8 cellular contexts compared by ENCODE assay signal in the genomic region with DNA sequence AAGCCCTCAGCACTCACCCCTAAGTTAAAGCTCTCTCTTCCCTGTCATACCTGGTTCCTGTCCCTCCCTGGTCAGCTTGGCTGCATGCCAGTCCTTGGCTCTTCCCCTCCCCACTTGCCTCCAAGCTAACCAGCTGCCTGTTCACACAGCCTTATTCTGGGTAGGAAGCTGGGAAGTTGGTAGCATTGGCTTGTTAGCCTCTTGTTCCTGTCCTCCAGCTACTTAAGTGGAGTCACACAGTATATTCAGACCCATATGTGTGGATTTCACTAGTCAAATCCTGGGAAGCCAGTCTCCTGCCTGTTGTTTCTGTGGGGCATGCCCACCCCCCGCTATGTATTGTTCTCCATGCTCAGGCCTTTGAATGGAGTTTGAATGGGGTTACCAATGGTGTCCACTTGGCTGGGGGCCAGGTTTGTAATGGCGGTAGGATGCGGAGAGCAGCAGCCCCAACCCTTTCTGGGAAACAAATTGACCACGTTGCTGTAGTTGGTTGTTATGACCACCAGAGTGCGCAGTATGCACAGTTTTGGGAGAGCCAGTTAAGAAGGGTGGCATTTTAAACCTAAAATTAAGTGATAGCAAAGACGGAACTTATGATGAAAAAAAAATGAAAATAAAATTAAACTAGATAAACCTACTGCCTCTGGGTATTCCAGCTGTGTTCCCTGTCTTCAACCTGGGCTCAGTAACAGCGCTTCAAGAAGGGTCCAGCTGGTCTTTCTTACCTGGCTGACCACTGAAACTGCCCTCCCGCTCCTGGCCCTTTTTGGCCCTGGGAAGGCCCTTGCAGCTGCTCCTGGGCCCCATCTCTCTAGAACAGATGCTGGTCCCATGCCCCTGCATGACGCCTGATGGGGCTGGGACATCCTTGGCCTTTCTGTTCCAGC. TPM values are rescaled to one million over a fixed set of nuclear protein-coding genes. Genes with fewer than 3 reads are reported as not detected.
DNase-seq lines count a peak whose midpoint lies in the region; TF ChIP-seq lines count a peak whose summit lies in the region.

No MANE protein-coding gene starts in this region.

- H3K9me3 ChIP-seq in SK-N-MC (ENCODE audit: low read depth, low read length) (no peaks in the 10 kb centered on the region), vagina (no peaks in the 10 kb centered on the region)

- H3K27ac ChIP-seq in SK-N-MC (no peak overlapping the region), vagina (no peak overlapping the region)

- H3K36me3 ChIP-seq in SK-N-MC (ENCODE audit: insufficient read depth, low read length) (no peaks in the 10 kb centered on the region), vagina (no peaks in the 10 kb centered on the region)

- peaks cover 6% of the 10 kb centered on the region for H3K4me1 ChIP-seq in vagina

- peak; percentile 71 to 85 (median 80) for TF ChIP-seq CTCF in vagina (IDR thresholded peaks at IDR 0.05)

- no peak for TF ChIP-seq POLR2A in vagina (IDR thresholded peaks at IDR 0.05)

- H3K9me3 Mint-ChIP-seq in activated naive CD4-positive, alpha-beta T cell treated with anti-CD3 and anti-CD28 coated beads for 36 hours: no peaks in the 10 kb centered on the region

- H3K27me3 ChIP-seq in vagina: no peaks in the 10 kb centered on the region

- peak; percentile 32 for DNase-seq in NK-92 treated with Interleukin-12 subunit alpha and Interleukin-12 subunit beta, amount 100 ng/mL, for 24 hours (lab: John Stamatoyannopoulos, UW)
- DNase-seq in NK-92 (lab: John Stamatoyannopoulos, UW; ENCODE audit: unreplicated experiment) (no peak), NAMALWA (ENCODE audit: low spot score) (peak; percentile 89), SK-N-MC (ENCODE audit: low read depth, low spot score) (peak; percentile 65), head of caudate nucleus (peak in 41 of 42 donors; percentile 12 to 88 (median 71)), pons (ENCODE audit: low spot score) (peak; percentile 82), vagina (ENCODE audit: extremely low spot score in 2 of 2) (no peak)
- DNase-seq in activated naive CD4-positive, alpha-beta T cell treated with anti-CD3 and anti-CD28 coated beads for 36 hours: peak; percentile 88

- H3K27me3 Mint-ChIP-seq in activated naive CD4-positive, alpha-beta T cell treated with anti-CD3 and anti-CD28 coated beads for 36 hours (ENCODE audit: low read depth): no peaks in the 10 kb centered on the region

- peaks cover 11% of the 10 kb centered on the region for H3K4me1 Mint-ChIP-seq in activated naive CD4-positive, alpha-beta T cell treated with anti-CD3 and anti-CD28 coated beads for 36 hours (ENCODE audit: low read depth)

- CTCF ChIA-PET in activated naive CD4-positive, alpha-beta T cell treated with anti-CD3 and anti-CD28 coated beads for 36 hours (lab: Charles Lee): interaction anchor here (0.6 to 12.2 kb wide), 40 partner anchors 9 to 247 kb away, joined by 3 to 374 read pairs (median 5); no protein-coding TSS in a partner anchor

- H3K27ac Mint-ChIP-seq in activated naive CD4-positive, alpha-beta T cell treated with anti-CD3 and anti-CD28 coated beads for 36 hours: no peak overlapping the region

- no peak overlapping the region for H3K4me3 Mint-ChIP-seq in activated naive CD4-positive, alpha-beta T cell treated with anti-CD3 and anti-CD28 coated beads for 36 hours

- no peak overlapping the region for H3K4me3 ChIP-seq in SK-N-MC
- H3K4me3 ChIP-seq in vagina: no peak overlapping the region

- no peak overlapping the region for H3K9ac ChIP-seq in SK-N-MC (ENCODE audit: insufficient read length)

- intact Hi-C loops in activated naive CD4-positive, alpha-beta T cell treated with anti-CD3 and anti-CD28 coated beads for 36 hours (cut with micrococcal nuclease): loop anchor here (1.0 kb wide), 3 partner anchors 11 to 144 kb away; a partner anchor contains a TSS
- intact Hi-C loops in head of caudate nucleus (cut with DNase I) (loop anchor here (2.0 kb wide), 1 partner anchor 142 kb away; no protein-coding TSS in a partner anchor), vagina (cut with DNase I) (no loop called here)

- H3K36me3 Mint-ChIP-seq in activated naive CD4-positive, alpha-beta T cell treated with anti-CD3 and anti-CD28 coated beads for 36 hours (ENCODE audit: low read depth): no peaks in the 10 kb centered on the region

RNA-seq across cellular contexts. Expression of a gene that starts 10.7 kb away (rescaled TPM):
- 1,000 to 10,000 TPM; 5,069 to 5,116 TPM for total RNA-seq in activated naive CD4-positive, alpha-beta T cell treated with anti-CD3 and anti-CD28 coated beads for 36 hours
- 1,625 TPM for total RNA-seq in vagina

RNA-seq across cellular contexts. Expression of a gene that starts 37.2 kb away (rescaled TPM):
- total RNA-seq in activated naive CD4-positive, alpha-beta T cell treated with anti-CD3 and anti-CD28 coated beads for 36 hours: 10 to 100 TPM; 15.7 to 16.6 TPM
- 33.1 TPM for total RNA-seq in vagina

RNA-seq across cellular contexts. Expression of a gene that starts 44.4 kb away (rescaled TPM):
- under 1 TPM; 0.14 to 0.17 TPM for total RNA-seq in activated naive CD4-positive, alpha-beta T cell treated with anti-CD3 and anti-CD28 coated beads for 36 hours
- total RNA-seq in vagina: not detected

Comparison
In these comparisons a context has a peak if more than half of its experiments do, and no peak if none do; other contexts are left out.
1. DNase-seq: peak in NK-92 treated with Interleukin-12 subunit alpha and Interleukin-12 subunit beta, amount 100 ng/mL, for 24 hours (single experiment), NAMALWA (single experiment), SK-N-MC (single experiment), activated naive CD4-positive, alpha-beta T cell treated with anti-CD3 and anti-CD28 coated beads for 36 hours (single experiment), head of caudate nucleus (41 of 42) and pons (single experiment); none in NK-92 (single experiment) and vagina (0 of 2).